In genomic region chr13:83882626-83882959, GRCh38 we compare ENCODE assay signal across 14 cellular contexts. TPM values are rescaled to one million over a fixed set of nuclear protein-coding genes. Genes with fewer than 3 reads are reported as not detected.
DNase-seq lines count a peak whose midpoint lies in the region; ATAC-seq and TF ChIP-seq lines count a peak whose summit lies in the region.
"Had no signal": no experiment of that assay in that cellular context is flagged by ENCODE, and none has a peak within 500 bp of the region (broad histone marks: within the 10 kb centered on the region; RNA-seq: fewer than 3 reads in every experiment).

No MANE protein-coding gene starts in this region.

- peaks cover 39% of the 10 kb centered on the region for H3K4me1 Mint-ChIP-seq in osteocyte (ENCODE audit: unreplicated experiment)
- H3K4me1 Mint-ChIP-seq in activated CD8-positive, alpha-beta memory T cell treated with anti-CD3 and anti-CD28 coated beads, Interleukin-2, amount 10 ng/mL, durations not matched to agents 7 days and 5 days, result peaks cover 11% of the 10 kb centered on the region
- H3K4me1 Mint-ChIP-seq: IgD-negative memory B cell had no signal

- H3K27me3 ChIP-seq in H7 (ENCODE audit: control insufficient read depth, insufficient read depth, low read length) (peaks cover 54% of the 10 kb centered on the region), hepatocyte (peaks cover 70% of the 10 kb centered on the region)

- H3K27ac Mint-ChIP-seq in osteocyte (ENCODE audit: unreplicated experiment), result no peak overlapping the region
- no peak overlapping the region for H3K27ac Mint-ChIP-seq in activated CD8-positive, alpha-beta memory T cell treated with anti-CD3 and anti-CD28 coated beads, Interleukin-2, amount 10 ng/mL, durations not matched to agents 7 days and 5 days
- H3K27ac Mint-ChIP-seq: IgD-negative memory B cell had no signal

- peak overlapping the region; percentile 76 for H3K4me3 Mint-ChIP-seq in osteocyte (ENCODE audit: unreplicated experiment)
- no peak overlapping the region for H3K4me3 Mint-ChIP-seq in activated CD8-positive, alpha-beta memory T cell treated with anti-CD3 and anti-CD28 coated beads, Interleukin-2, amount 10 ng/mL, durations not matched to agents 7 days and 5 days
- H3K4me3 Mint-ChIP-seq: activated T-cell treated with anti-CD3 and anti-CD28 coated beads, Interleukin-2, amount 50 U/mL, for 4 hours had no signal

- CTCF ChIA-PET in activated CD8-positive, alpha-beta memory T cell treated with anti-CD3 and anti-CD28 coated beads, Interleukin-2, amount 10 ng/mL, durations not matched to agents 7 days and 5 days (lab: Charles Lee), result no interaction called here

- no peak for ATAC-seq in GM18867 (IDR thresholded peaks at IDR 0.05; ENCODE audit: unreplicated experiment)
- ATAC-seq in activated CD8-positive, alpha-beta memory T cell treated with anti-CD3 and anti-CD28 coated beads, Interleukin-2, amount 10 ng/mL, durations not matched to agents 7 days and 5 days, result no peak
- ATAC-seq: activated T-cell treated with anti-CD3 and anti-CD28 coated beads, Interleukin-2, amount 50 U/mL, for 4 hours had no signal

- H3K4me3 ChIP-seq in H7 (ENCODE audit: insufficient read depth, low read depth, low read length) (peak overlapping the region; percentile 49), hepatocyte (no peak overlapping the region)
- H3K4me3 ChIP-seq: adrenal gland, lung had no signal

- peak overlapping the region; percentile 37 for H3K27ac ChIP-seq in angular gyrus (ENCODE audit: low read depth, low read length)
- no peak overlapping the region for H3K27ac ChIP-seq in hepatocyte
- H3K27ac ChIP-seq: adrenal gland had no signal

- no peaks in the 10 kb centered on the region for H3K9me3 Mint-ChIP-seq in osteocyte (ENCODE audit: unreplicated experiment)
- H3K9me3 Mint-ChIP-seq in activated CD8-positive, alpha-beta memory T cell treated with anti-CD3 and anti-CD28 coated beads, Interleukin-2, amount 10 ng/mL, durations not matched to agents 7 days and 5 days (ENCODE audit: low read depth), result no peaks in the 10 kb centered on the region
- H3K9me3 Mint-ChIP-seq: activated T-cell treated with anti-CD3 and anti-CD28 coated beads, Interleukin-2, amount 50 U/mL, for 4 hours had no signal

- TF ChIP-seq CTCF in hepatocyte (IDR thresholded peaks at IDR 0.05; ENCODE audit: poor library complexity) (no peak), osteocyte (IDR thresholded peaks at IDR 0.05) (no peak)

- DNase-seq in H7 (no peak), hepatocyte (ENCODE audit: low spot score) (no peak), osteocyte (ENCODE audit: extremely low spot score, unreplicated experiment) (no peak), KG1 (lab: John Stamatoyannopoulos, UW) (no peak), iPS-NIHi11 (ENCODE audit: low spot score) (no peak)
- DNase-seq in activated CD8-positive, alpha-beta memory T cell treated with anti-CD3 and anti-CD28 coated beads, Interleukin-2, amount 10 ng/mL, durations not matched to agents 7 days and 5 days, result no peak
- DNase-seq: activated CD4-positive, alpha-beta T cell treated with anti-CD3 and anti-CD28 coated beads, Interleukin-2, amount 50 U/mL, for 4 hours; activated T-cell treated with anti-CD3 and anti-CD28 coated beads, Interleukin-2, amount 50 U/mL, for 4 hours; stimulated activated naive CD4-positive, alpha-beta T cell had no signal

- H3K27me3 Mint-ChIP-seq in osteocyte (ENCODE audit: unreplicated experiment), result peaks cover 49% of the 10 kb centered on the region
- H3K27me3 Mint-ChIP-seq in activated CD8-positive, alpha-beta memory T cell treated with anti-CD3 and anti-CD28 coated beads, Interleukin-2, amount 10 ng/mL, durations not matched to agents 7 days and 5 days, result peaks cover 58% of the 10 kb centered on the region

- peaks cover 6% of the 10 kb centered on the region for H3K4me1 ChIP-seq in hepatocyte (ENCODE audit: insufficient read depth)
- H3K4me1 ChIP-seq: adrenal gland had no signal

- no peaks in the 10 kb centered on the region for H3K79me2 ChIP-seq in hepatocyte

- H3K9me2 ChIP-seq in hepatocyte (replicated peaks; ENCODE audit: insufficient read depth), result no peaks in the 10 kb centered on the region

- H2AFZ ChIP-seq in hepatocyte, result no peak overlapping the region

- no peaks in the 10 kb centered on the region for H3K9me3 ChIP-seq in hepatocyte (ENCODE audit: low read depth)
- H3K9me3 ChIP-seq: adrenal gland had no signal

- H3K4me2 ChIP-seq in hepatocyte, result peak overlapping the region; percentile 72

- H3K36me3 ChIP-seq in H7 (replicated peaks; ENCODE audit: control insufficient read depth, insufficient read depth, low read length) (no peaks in the 10 kb centered on the region), hepatocyte (replicated peaks; ENCODE audit: insufficient read depth, low read depth) (no peaks in the 10 kb centered on the region)
- H3K36me3 ChIP-seq: adrenal gland had no signal

- no peaks in the 10 kb centered on the region for H4K20me1 ChIP-seq in hepatocyte (ENCODE audit: insufficient read depth, poor library complexity, severe bottlenecking)

- no peaks in the 10 kb centered on the region for H3K36me3 Mint-ChIP-seq in osteocyte (ENCODE audit: unreplicated experiment)
- H3K36me3 Mint-ChIP-seq in activated CD8-positive, alpha-beta memory T cell treated with anti-CD3 and anti-CD28 coated beads, Interleukin-2, amount 10 ng/mL, durations not matched to agents 7 days and 5 days, result no peaks in the 10 kb centered on the region
- H3K36me3 Mint-ChIP-seq: IgD-negative memory B cell had no signal

- 6% methylated on average over 9 of the region's 9 CpGs for WGBS in hepatocyte (ENCODE audit: low lambda C conversion rate, missing lambda C conversion rate)

RNA-seq across cellular contexts. Expression of gene SLITRK1, which starts 0.3 kb away (rescaled TPM):
- total RNA-seq in H7 (2014; rRNA removed; shearing (Covaris generic)), result 0.04 and 0.07 TPM in 2 replicates
- not detected in 2 replicates for total RNA-seq in hepatocyte
- polyA plus RNA-seq in hepatocyte, result 0.04 TPM in 1 of 2 replicates, not detected in the other
- total RNA-seq in osteocyte, result 0.21 TPM in 2 replicates
- not detected for total RNA-seq in activated CD8-positive, alpha-beta memory T cell treated with anti-CD3 and anti-CD28 coated beads, Interleukin-2, amount 10 ng/mL, durations not matched to agents 7 days and 5 days
- total RNA-seq: activated T-cell treated with anti-CD3 and anti-CD28 coated beads, Interleukin-2, amount 50 U/mL, for 4 hours had no signal
- polyA plus RNA-seq: IgD-negative memory B cell, lung had no signal
